In genomic region chr2:120109186-120110061, GRCh38 we compare ENCODE assay signal across 8 cellular contexts.
DNase-seq lines count a peak whose midpoint lies in the region; ATAC-seq and TF ChIP-seq lines count a peak whose summit lies in the region.

No MANE protein-coding gene starts in this region.

- peak; percentile 73 for TF ChIP-seq CTCF in DND-41 (IDR thresholded peaks at IDR 0.05; ENCODE audit: borderline replicate concordance, extremely low read depth, low read length, poor library complexity, severe bottlenecking)
- peak; percentile 64 for TF ChIP-seq CTCF in MCF 10A (IDR thresholded peaks at IDR 0.05; ENCODE audit: unreplicated experiment)
- TF ChIP-seq CTCF in transverse colon (IDR thresholded peaks at IDR 0.05) = no peak
- no peak for TF ChIP-seq CTCF in lower leg skin (IDR thresholded peaks at IDR 0.05)

- no peaks in the 10 kb centered on the region for H3K27me3 Mint-ChIP-seq in MCF 10A (ENCODE audit: insufficient read depth, unreplicated experiment)

- H3K4me1 ChIP-seq in DND-41 (ENCODE audit: insufficient read depth, low read length) = peaks cover 21% of the 10 kb centered on the region
- peaks cover 11 to 29% (median 18%) of the 10 kb centered on the region in 4 donors for H3K4me1 ChIP-seq in transverse colon

- H2AFZ ChIP-seq in DND-41 (ENCODE audit: low read depth, low read length) = peak overlapping the region; percentile 63

- H3K9me3 Mint-ChIP-seq in MCF 10A (ENCODE audit: unreplicated experiment) = no peaks in the 10 kb centered on the region

- ATAC-seq in DND-41 (ENCODE audit: insufficient read depth, low read depth) (peak; percentile 97), HG03378 (IDR thresholded peaks at IDR 0.05; ENCODE audit: unreplicated experiment) (no peak)

- POLR2A ChIA-PET in MCF 10A (lab: Yijun Ruan, JAX) = interaction anchor here (0.6 to 4.3 kb wide), 8 partner anchors 27 to 723 kb away, joined by 3 to 52 read pairs (median 4); partner anchors contain the start of gene EPB41L5

- peaks cover under 1% of the 10 kb centered on the region; the same call in 1 of the 2 replicates for H3K36me3 ChIP-seq in DND-41 (ENCODE audit: insufficient read depth, low read length)
- no peaks in the 10 kb centered on the region for H3K36me3 ChIP-seq in transverse colon

- H3K4me1 Mint-ChIP-seq in MCF 10A (ENCODE audit: insufficient read depth, unreplicated experiment) = peaks cover 44% of the 10 kb centered on the region

- peak overlapping the region; percentile 34 for H3K4me3 Mint-ChIP-seq in MCF 10A (ENCODE audit: unreplicated experiment)

- no TSS peak for BruUV-seq in MCF 10A (replicated peaks; lab: Mats Ljungman, UMichigan)

- H3K9me3 ChIP-seq in DND-41 (ENCODE audit: insufficient read depth, low read length, severe bottlenecking) (no peaks in the 10 kb centered on the region), transverse colon (no peaks in the 10 kb centered on the region)

- intact Hi-C loops in MCF 10A (cut with micrococcal nuclease) = loop anchor here (1.0 to 5.0 kb wide), 6 partner anchors 66 to 573 kb away; partner anchors contain the start of gene EPB41L5
- intact Hi-C loops in transverse colon (cut with DNase I; ENCODE audit: low total_unique reads) = no loop called here
- intact Hi-C loops in lower leg skin (cut with DNase I; ENCODE audit: low total_unique reads) = loop anchor here (10.0 kb wide), 1 partner anchor 205 kb away; no protein-coding TSS in a partner anchor

- TF ChIP-seq POLR2A in transverse colon (IDR thresholded peaks at IDR 0.05) = no peak
- TF ChIP-seq POLR2A in lower leg skin (IDR thresholded peaks at IDR 0.05) = no peak

- H3K27me3 ChIP-seq in DND-41 (ENCODE audit: insufficient read depth, low read length, poor library complexity) = no peaks in the 10 kb centered on the region
- H3K27me3 ChIP-seq in transverse colon = no peaks in the 10 kb centered on the region

- peak overlapping the region; percentile 28 for H3K27ac Mint-ChIP-seq in MCF 10A (ENCODE audit: low read depth, unreplicated experiment)

- TF ChIP-seq EP300 in transverse colon (IDR thresholded peaks at IDR 0.05; ENCODE audit: low read depth) = no peak

- CTCF ChIA-PET in MCF 10A (lab: Yijun Ruan, JAX) = interaction anchor here (0.5 to 4.0 kb wide), 39 partner anchors 8 to 574 kb away, joined by 3 to 123 read pairs (median 4); no protein-coding TSS in a partner anchor

- in situ Hi-C loops in transverse colon (cut with MboI; ENCODE audit: low pct_ligation_motif_present in 1 of 4, low pct_unique_long_range_greater_than_20kb in 1 of 4, low sequenced_read_pairs in 3 of 4) = loop anchor here in 1 of 4 donors (10.0 kb wide), 1 partner anchor 65 kb away; no protein-coding TSS in a partner anchor

- H3K36me3 Mint-ChIP-seq in MCF 10A (ENCODE audit: insufficient read depth, unreplicated experiment) = no peaks in the 10 kb centered on the region

- H3K9ac ChIP-seq in DND-41 (ENCODE audit: low read depth, low read length) = no peak overlapping the region

- peak overlapping the region; percentile 70 for H3K27ac ChIP-seq in DND-41 (ENCODE audit: low read length)
- no peak overlapping the region for H3K27ac ChIP-seq in transverse colon

- no peaks in the 10 kb centered on the region for H4K20me1 ChIP-seq in DND-41 (ENCODE audit: insufficient read depth, low read length)

- peak overlapping the region in 1 of 2 experiments; percentile 28; a peak in 1 of 4 replicates for H3K4me3 ChIP-seq in DND-41 (ENCODE audit: low read depth in 1 of 2, low read length in 2 of 2)
- H3K4me3 ChIP-seq in transverse colon = no peak overlapping the region
- no peak overlapping the region for H3K4me3 ChIP-seq in lower leg skin (ENCODE audit: low read depth, poor library complexity, severe bottlenecking)

- H3K79me2 ChIP-seq in DND-41 (ENCODE audit: insufficient read depth, low read length) = no peaks in the 10 kb centered on the region

- 35 to 64% methylated on average over 3 of the region's 3 CpGs for WGBS in transverse colon (ENCODE audit: low coverage in 1 of 2), 2 donors
- WGBS in lower leg skin, 2 donors = 68 to 70% methylated on average over 3 of the region's 3 CpGs

- DNase-seq in DND-41 (peak; percentile 22), HCEC 1CT (peak; percentile 57), NOMO-1 (lab: John Stamatoyannopoulos, UW; ENCODE audit: unreplicated experiment in 2 of 2) (peak; percentile 44 to 89), MCF 10A (ENCODE audit: unreplicated experiment) (peak; percentile 65), left kidney (ENCODE audit: low read depth, low spot score) (peak; percentile 29), transverse colon (no peak), lower leg skin (ENCODE audit: low spot score in 2 of 2) (no peak)

- H3K4me2 ChIP-seq in DND-41 (ENCODE audit: insufficient read depth, low read length) = peak overlapping the region; percentile 32; the same call in 1 of the 2 replicates

Comparison
In these comparisons a context has a peak if more than half of its experiments do, and no peak if none do; other contexts are left out.
1. DNase-seq: peak in DND-41 (single experiment), HCEC 1CT (single experiment), NOMO-1 (2 of 2), MCF 10A (single experiment) and left kidney (single experiment); none in transverse colon (single experiment) and lower leg skin (0 of 2).
2. CTCF ChIP-seq: peak in DND-41 (single experiment) and MCF 10A (single experiment); none in transverse colon (0 of 5) and lower leg skin (0 of 3).